In the genomic region with DNA sequence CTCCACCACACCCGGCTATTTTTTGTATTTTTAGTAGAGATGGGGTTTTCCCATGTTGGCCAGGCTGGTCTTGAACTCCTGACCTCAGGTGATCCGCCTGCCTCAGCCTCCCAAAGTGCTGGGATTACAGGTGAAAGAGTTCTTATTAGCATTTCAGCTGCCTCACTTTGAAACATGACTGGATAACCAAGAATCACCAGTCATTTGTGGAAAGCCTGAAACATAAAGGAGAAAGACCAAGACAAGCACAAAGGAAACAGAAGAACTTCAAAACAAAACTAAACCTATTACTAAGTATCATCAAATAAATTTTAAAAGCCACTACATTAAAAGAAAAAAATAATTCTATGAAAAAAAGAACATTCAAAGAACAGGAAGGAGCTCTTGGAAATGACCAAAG, we compare ENCODE assay signal across 4 cellular contexts. TPM values are rescaled to one million over a fixed set of nuclear protein-coding genes. Genes with fewer than 3 reads are reported as not detected.
"Had no signal": no experiment of that assay in that cellular context is flagged by ENCODE, and none has a peak within 500 bp of the region (broad histone marks: within the 10 kb centered on the region; RNA-seq: fewer than 3 reads in every experiment).

No MANE protein-coding gene starts in this region.

RNA-seq across cellular contexts. Expression of a gene that starts 45.9 kb away (rescaled TPM):
- total RNA-seq: HT-29, MCF 10A, PC-3 had no signal
- polyA plus RNA-seq: SK-N-SH had no signal
